ENCODE assay signal across 15 cellular contexts in genomic region chr21:36704958-36705678, GRCh38. TPM values are rescaled to one million over a fixed set of nuclear protein-coding genes. Genes with fewer than 3 reads are reported as not detected.
A peak's percentile ranks its signal among the peaks of the same experiment; 100 is the strongest.
DNase-seq lines count a peak whose midpoint lies in the region; ATAC-seq and TF ChIP-seq lines count a peak whose summit lies in the region.
"Had no signal": no experiment of that assay in that cellular context is flagged by ENCODE, and none has a peak within 500 bp of the region (broad histone marks: within the 10 kb centered on the region; RNA-seq: fewer than 3 reads in every experiment).

No MANE protein-coding gene starts in this region.

- H3K27ac ChIP-seq in HUES48 (ENCODE audit: low read depth, low read length) (no peak overlapping the region), osteoblast (ENCODE audit: low read depth, low read length) (no peak overlapping the region)
- H3K27ac ChIP-seq: skin epidermis had no signal

- H3K4me3 ChIP-seq in HUES48 (ENCODE audit: low read depth, low read length) (peak overlapping the region; percentile 25; the same call in 1 of the 2 replicates), epithelial cell of proximal tubule (ENCODE audit: low read depth, low read length) (peak overlapping the region; percentile 55), osteoblast (ENCODE audit: insufficient read depth, low read length) (no peak overlapping the region)
- H3K4me3 ChIP-seq: skin epidermis had no signal

- intact Hi-C loops in posterior vena cava (cut with DNase I) = no loop called here

- no peak for ATAC-seq in GM21423 (IDR thresholded peaks at IDR 0.05; ENCODE audit: unreplicated experiment)

- H3K9me3 ChIP-seq in HUES48 (ENCODE audit: control insufficient read depth, insufficient read depth, low read length) (no peaks in the 10 kb centered on the region), osteoblast (ENCODE audit: low read depth, low read length) (no peaks in the 10 kb centered on the region)

- H3K36me3 ChIP-seq in HUES48 (ENCODE audit: control insufficient read depth, insufficient read depth, low read length) = no peaks in the 10 kb centered on the region
- H3K36me3 ChIP-seq in osteoblast (ENCODE audit: insufficient read depth, low read length) = no peaks in the 10 kb centered on the region

- no peak overlapping the region for H3K4me2 ChIP-seq in osteoblast (ENCODE audit: insufficient read depth, low read length)

- H2AFZ ChIP-seq in osteoblast (ENCODE audit: low read length) = no peak overlapping the region

- no peak overlapping the region for H3K9ac ChIP-seq in HUES48 (ENCODE audit: low read depth, low read length)

- peaks cover 13% of the 10 kb centered on the region for H3K79me2 ChIP-seq in osteoblast (ENCODE audit: insufficient read depth, low read length)

- peaks cover 29% of the 10 kb centered on the region for H3K4me1 ChIP-seq in HUES48 (ENCODE audit: control insufficient read depth, insufficient read depth, low read length)
- no peaks in the 10 kb centered on the region for H3K4me1 ChIP-seq in osteoblast (ENCODE audit: insufficient read depth, low read length)

- peaks cover 100% of the 10 kb centered on the region for H3K27me3 ChIP-seq in HUES48 (ENCODE audit: control insufficient read depth, insufficient read depth, low read length)
- H3K27me3 ChIP-seq in osteoblast (ENCODE audit: insufficient read depth, low read length) = peaks cover 27% of the 10 kb centered on the region

- peak; percentile 21 for DNase-seq in ELF-1 (ENCODE audit: low read depth, low spot score)
- DNase-seq in epithelial cell of proximal tubule (ENCODE audit: low read depth) = no peak
- peak; percentile 83 for DNase-seq in osteoblast (ENCODE audit: insufficient read length, low spot score, missing footprints)
- no peak for DNase-seq in NCI-H748 (lab: John Stamatoyannopoulos, UW; ENCODE audit: unreplicated experiment)
- DNase-seq in posterior vena cava (ENCODE audit: low spot score) = no peak
- DNase-seq in MV-4-11 (lab: John Stamatoyannopoulos, UW) = no peak
- DNase-seq: CD8-positive, alpha-beta memory T cell; HFFc6; naive B cell; NCI-H1105 treated with DMSO at 0.1 percent for 48 hours; NCI-H526 treated with DMSO at 0.1 percent for 48 hours had no signal

- H4K20me1 ChIP-seq in osteoblast (ENCODE audit: insufficient read depth, low read length) = peaks cover 19% of the 10 kb centered on the region

- TF ChIP-seq CTCF in epithelial cell of proximal tubule (conservative IDR thresholded peaks at IDR 0.05; ENCODE audit: low read depth, low read length) = no peak
- TF ChIP-seq CTCF in osteoblast (IDR thresholded peaks at IDR 0.05; ENCODE audit: extremely low read depth, low read depth, low read length) = no peak

RNA-seq across cellular contexts. Expression of gene SIM2, which starts 6.2 kb away (rescaled TPM):
- total RNA-seq in epithelial cell of proximal tubule (22.3 and 23.2 TPM in 2 replicates), osteoblast (2.7 and 3.6 TPM in 2 replicates), posterior vena cava (not detected)
- total RNA-seq: CD8-positive, alpha-beta memory T cell; fibroblast of villous mesenchyme; HFFc6 had no signal

Comparison
In these comparisons a context has a peak if more than half of its experiments do, and no peak if none do; other contexts are left out.
1. DNase-seq: peak in ELF-1 (single experiment) and osteoblast (single experiment); none in epithelial cell of proximal tubule (single experiment), NCI-H748 (single experiment), posterior vena cava (single experiment) and MV-4-11 (single experiment).